In the genomic region with DNA sequence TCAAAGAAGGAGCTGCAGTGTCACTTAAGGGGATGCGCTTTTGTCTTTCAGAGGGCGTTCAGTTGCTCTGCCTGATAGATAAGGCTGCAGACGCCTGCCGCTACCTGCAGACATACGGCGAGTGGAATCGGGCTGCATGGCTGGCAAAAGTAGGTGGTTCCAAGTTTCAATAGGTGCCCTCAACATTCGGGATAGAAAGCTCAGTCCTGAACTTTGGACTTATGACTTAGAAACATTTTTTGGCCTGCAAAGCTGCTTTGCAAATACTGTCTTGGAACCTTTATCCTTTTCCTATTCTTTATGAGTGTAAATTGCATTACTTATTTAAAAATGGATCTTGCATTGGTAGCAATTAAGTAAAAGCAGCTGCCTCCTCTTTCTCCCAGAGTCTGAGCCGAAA, we compare ENCODE assay signal across 30 cellular contexts.
"Had no signal": no experiment of that assay in that cellular context is flagged by ENCODE, and none has a peak within 500 bp of the region (broad histone marks: within the 10 kb centered on the region; RNA-seq: fewer than 3 reads in every experiment).

No MANE protein-coding gene starts in this region.

- H3K4me3 ChIP-seq: neural progenitor cell, ovary, psoas muscle, skin epidermis, smooth muscle cell, spleen, suprapubic skin, testis, thyroid gland, tibial nerve, upper lobe of left lung, vagina had no signal

- H3K27ac ChIP-seq: neural progenitor cell, ovary, parathyroid adenoma, psoas muscle, skin epidermis, spleen, suprapubic skin, testis, thyroid gland, tibial nerve, upper lobe of left lung, vagina had no signal

- H2AFZ ChIP-seq: neural progenitor cell, parathyroid adenoma had no signal

- H3K9ac ChIP-seq: neural progenitor cell, parathyroid adenoma had no signal

- H3K4me1 ChIP-seq: neural progenitor cell, parathyroid adenoma, psoas muscle, spleen, suprapubic skin, testis, thyroid gland, tibial nerve, upper lobe of left lung, vagina had no signal

- H3K79me2 ChIP-seq: parathyroid adenoma had no signal

- H3K36me3 ChIP-seq: ovary had no signal

- DNase-seq: natural killer cell; occipital lobe; ovary; posterior cingulate gyrus; psoas muscle; right cardiac atrium; spleen; stimulated activated CD4-positive, alpha-beta T cell treated with anti-CD3 and anti-CD28 coated beads, Interleukin-12 subunit alpha, Interleukin-12 subunit beta, amount 100 ng/mL, for 4 hours; stimulated activated CD4-positive, alpha-beta T cell treated with anti-CD3 and anti-CD28 coated beads, Interleukin-1b, Interleukin-23, amount 100 ng/mL, for 48 hours; stimulated activated CD4-positive, alpha-beta T cell treated with anti-CD3 and anti-CD28 coated beads, Interleukin-4, amount 100 ng/mL, for 1 hour; stimulated activated CD4-positive, alpha-beta T cell treated with anti-CD3 and anti-CD28 coated beads, Interleukin-4, amount 100 ng/mL, for 4 hours; stimulated activated CD8-positive, alpha-beta memory T cell treated with anti-CD3 and anti-CD28 coated beads, Interleukin-4, amount 100 ng/mL, for 48 hours; stimulated activated naive CD4-positive, alpha-beta T cell; stimulated activated naive CD8-positive, alpha-beta T cell treated with anti-CD3 and anti-CD28 coated beads, Interleukin-15, amount 100 ng/mL, for 72 hours; stimulated activated naive CD8-positive, alpha-beta T cell treated with anti-CD3 and anti-CD28 coated beads, Interleukin-15, Interleukin-2, amounts not matched to agents 100 U/mL and 50 U/mL, for 24 hours; substantia nigra; testis; thyroid gland; trophoblast cell; upper lobe of left lung had no signal

- H3K4me2 ChIP-seq: neural progenitor cell, smooth muscle cell had no signal

- FAIRE-seq: urothelium cell line had no signal

- H3K27me3 ChIP-seq: neural progenitor cell, ovary, spleen, suprapubic skin, testis, thyroid gland, tibial nerve, upper lobe of left lung, vagina had no signal

- H3K9me3 ChIP-seq: suprapubic skin, testis, thyroid gland, vagina had no signal

- ATAC-seq: natural killer cell; psoas muscle; right cardiac atrium; sciatic nerve; stimulated activated memory B cell treated with anti-CD40 and anti-IgM and Interleukin-4, amounts not matched to agents 10 μg/mL and 1 μg/mL and 100 μg/mL, for 72 hours; stimulated activated naive CD8-positive, alpha-beta T cell treated with anti-CD3 and anti-CD28 coated beads, Interleukin-15, amount 100 ng/mL, for 72 hours; stimulated activated naive CD8-positive, alpha-beta T cell treated with anti-CD3 and anti-CD28 coated beads, Interleukin-15, Interleukin-2, amounts not matched to agents 100 U/mL and 50 U/mL, for 24 hours had no signal
